ENCODE assay signal across 9 cellular contexts in genomic region chr1:230825061-230825803, GRCh38. TPM values are rescaled to one million over a fixed set of nuclear protein-coding genes. Genes with fewer than 3 reads are reported as not detected.
DNase-seq lines count a peak whose midpoint lies in the region; ATAC-seq and TF ChIP-seq lines count a peak whose summit lies in the region.
"Had no signal": no experiment of that assay in that cellular context is flagged by ENCODE, and none has a peak within 500 bp of the region (broad histone marks: within the 10 kb centered on the region; RNA-seq: fewer than 3 reads in every experiment).

No MANE protein-coding gene starts in this region.

- no peaks in the 10 kb centered on the region for H3K4me1 Mint-ChIP-seq in effector memory CD8-positive, alpha-beta T cell (ENCODE audit: low read depth in 2 of 2)

- H3K4me3 Mint-ChIP-seq in effector memory CD8-positive, alpha-beta T cell = no peak overlapping the region

- 21 to 29% (median 24%) methylated on average over 9 of the region's 9 CpGs for WGBS in psoas muscle, 3 donors

- intact Hi-C loops in PC-9 (cut with micrococcal nuclease; ENCODE audit: unreplicated experiment) = loop anchor here (2.0 kb wide), 1 partner anchor 38 kb away; no protein-coding TSS in a partner anchor
- intact Hi-C loops in psoas muscle (cut with DNase I) = no loop called here

- ATAC-seq in psoas muscle = peak; percentile 79 to 87 (median 83)
- no peak for ATAC-seq in effector memory CD8-positive, alpha-beta T cell (replicated peaks)
- ATAC-seq in GM19324 (IDR thresholded peaks at IDR 0.05; ENCODE audit: low FRiP score, unreplicated experiment) = no peak

- H3K4me3 ChIP-seq in PC-9 (peak overlapping the region; percentile 23; the same call in 1 of the 2 replicates), fibroblast of lung (replicated peaks in 1 of 4; ENCODE audit: control extremely low read depth in 1 of 4, insufficient read depth in 1 of 4, low read depth in 3 of 4, low read length in 4 of 4) (no peak overlapping the region), psoas muscle (peak overlapping the region; percentile 39)

- peak overlapping the region; percentile 93 for H3K27ac ChIP-seq in PC-9
- H3K27ac ChIP-seq in fibroblast of lung (ENCODE audit: insufficient read depth, low read length) = peak overlapping the region; percentile 52
- peak overlapping the region; percentile 89 for H3K27ac ChIP-seq in psoas muscle

- H3K4me2 ChIP-seq in PC-9 (peak overlapping the region; percentile 70), fibroblast of lung (ENCODE audit: extremely low read depth, insufficient read depth, low read length) (peak overlapping the region; percentile 42)

- peak; percentile 72 for DNase-seq in ELR (ENCODE audit: low read depth)
- DNase-seq in PC-9 = peak; percentile 46 to 95
- DNase-seq in fibroblast of lung (ENCODE audit: low read depth in 2 of 2) = peak; percentile 67 to 85
- DNase-seq in psoas muscle = no peak
- DNase-seq in NCI-H1092 treated with DMSO at 0.1 percent for 48 hours (lab: John Stamatoyannopoulos, UW) = no peak
- DNase-seq in effector memory CD8-positive, alpha-beta T cell = no peak
- DNase-seq in NAMALWA (ENCODE audit: low spot score) = no peak
- DNase-seq: T-helper 2 cell had no signal

- no peak overlapping the region for H2AFZ ChIP-seq in PC-9
- no peak overlapping the region for H2AFZ ChIP-seq in fibroblast of lung (ENCODE audit: low read length)

- TF ChIP-seq CTCF in PC-9 (conservative IDR thresholded peaks at IDR 0.05) = no peak
- no peak for TF ChIP-seq CTCF in fibroblast of lung (conservative IDR thresholded peaks at IDR 0.05 in 1 of 2, IDR thresholded peaks at IDR 0.05 in 1 of 2; ENCODE audit: low read depth in 1 of 2, low read length in 2 of 2)
- no peak for TF ChIP-seq CTCF in psoas muscle (IDR thresholded peaks at IDR 0.05)

- H3K27me3 ChIP-seq in PC-9 (ENCODE audit: insufficient read depth, low read depth) (no peaks in the 10 kb centered on the region), fibroblast of lung (ENCODE audit: control insufficient read depth, insufficient read depth, low read length) (no peaks in the 10 kb centered on the region), psoas muscle (ENCODE audit: insufficient read depth in 3 of 3, low read length in 2 of 3) (no peaks in the 10 kb centered on the region)

- H4K20me1 ChIP-seq in PC-9 (ENCODE audit: insufficient read depth) (no peaks in the 10 kb centered on the region), fibroblast of lung (ENCODE audit: control insufficient read depth, extremely low read depth, insufficient read depth, low read length) (no peaks in the 10 kb centered on the region)

- H3K27ac Mint-ChIP-seq in effector memory CD8-positive, alpha-beta T cell = no peak overlapping the region

- POLR2A ChIA-PET in PC-9 (lab: Charles Lee; ENCODE audit: unreplicated experiment) = interaction anchor here (0.6 kb wide), 1 partner anchor 83 kb away, joined by 3 read pairs; no protein-coding TSS in a partner anchor

- H3K9me3 ChIP-seq in PC-9 (ENCODE audit: insufficient read depth, low read depth) = no peaks in the 10 kb centered on the region
- H3K9me3 ChIP-seq in fibroblast of lung (ENCODE audit: control insufficient read depth, insufficient read depth, low read depth, low read length) = no peaks in the 10 kb centered on the region
- H3K9me3 ChIP-seq in psoas muscle = no peaks in the 10 kb centered on the region

- H3K4me1 ChIP-seq in PC-9 (replicated peaks; ENCODE audit: insufficient read depth) = peaks cover 42% of the 10 kb centered on the region
- H3K4me1 ChIP-seq in fibroblast of lung (ENCODE audit: control insufficient read depth, extremely low read depth, insufficient read depth, low read length) = peaks cover 23% of the 10 kb centered on the region
- H3K4me1 ChIP-seq in psoas muscle = peaks cover 56% of the 10 kb centered on the region

- no peaks in the 10 kb centered on the region for H3K36me3 ChIP-seq in PC-9 (ENCODE audit: low read depth)
- no peaks in the 10 kb centered on the region for H3K36me3 ChIP-seq in fibroblast of lung (ENCODE audit: control insufficient read depth, insufficient read depth, low read length)
- no peaks in the 10 kb centered on the region for H3K36me3 ChIP-seq in psoas muscle (ENCODE audit: insufficient read depth in 1 of 2, low read depth in 1 of 2)

- H3K9me2 ChIP-seq in PC-9 (ENCODE audit: insufficient read depth) = no peaks in the 10 kb centered on the region

- no peaks in the 10 kb centered on the region for H3K9me3 Mint-ChIP-seq in effector memory CD8-positive, alpha-beta T cell

- peaks cover 31% of the 10 kb centered on the region for H3F3A ChIP-seq in PC-9 (ENCODE audit: insufficient read depth, low read depth)

- no TSS peak for BruUV-seq in PC-9 (replicated peaks; lab: Mats Ljungman, UMichigan)

- H3K9ac ChIP-seq in fibroblast of lung (ENCODE audit: insufficient read depth, low read length) = no peak overlapping the region

- H3K36me3 Mint-ChIP-seq in effector memory CD8-positive, alpha-beta T cell (ENCODE audit: insufficient read depth) = no peaks in the 10 kb centered on the region

- H3K79me2 ChIP-seq in PC-9 (ENCODE audit: low read depth) = no peaks in the 10 kb centered on the region
- no peaks in the 10 kb centered on the region for H3K79me2 ChIP-seq in fibroblast of lung (ENCODE audit: control insufficient read depth, insufficient read depth, low read length)

- CTCF ChIA-PET in PC-9 (lab: Charles Lee) = interaction anchor here (0.5 kb wide), 1 partner anchor 760 kb away, joined by 3 read pairs; no protein-coding TSS in a partner anchor

- peaks cover 23 to 57% of the 10 kb centered on the region in 2 donors for H3K27me3 Mint-ChIP-seq in effector memory CD8-positive, alpha-beta T cell

RNA-seq across cellular contexts. Expression of gene C1orf198, which starts 43.1 kb away (rescaled TPM):
- total RNA-seq in PC-9 (2021) = 20.5 and 24.5 TPM in 2 replicates
- total RNA-seq in fibroblast of lung = 39.5 and 57.8 TPM in 2 replicates
- polyA plus RNA-seq in fibroblast of lung = 90.1 and 215 TPM in 2 replicates
- polyA plus RNA-seq in fibroblast of lung (2012) = 52.7 and 112 TPM in 2 replicates
- polyA minus RNA-seq in fibroblast of lung (ENCODE audit: low replicate concordance) = 66.4 and 162 TPM in 2 replicates
- 100 to 1,000 TPM in 2 of 4 donors, 10 to 100 TPM in 2; 32.0 to 122 (median 86.7) TPM for total RNA-seq in psoas muscle
- 10 to 100 TPM; 44.6 to 99.6 (median 81.8) TPM for polyA plus RNA-seq in psoas muscle

Comparison
In these comparisons a context has a peak if more than half of its experiments do, and no peak if none do; other contexts are left out.
1. DNase-seq: peak in ELR (single experiment), PC-9 (2 of 2) and fibroblast of lung (2 of 2); none in psoas muscle (0 of 2), NCI-H1092 treated with DMSO at 0.1 percent for 48 hours (single experiment), effector memory CD8-positive, alpha-beta T cell (0 of 3) and NAMALWA (single experiment).
2. H3K4me3 ChIP-seq: peak in PC-9 (single experiment) and psoas muscle (single experiment); none in fibroblast of lung (0 of 4).
3. ATAC-seq: peak in psoas muscle (4 of 4); none in effector memory CD8-positive, alpha-beta T cell (single experiment) and GM19324 (single experiment).
4. Peak in every context shown above with its lines, with median percentiles within 50 percentile points of each other: H3K27ac ChIP-seq.